ENCODE assay signal across 1 cellular context in the genomic region with DNA sequence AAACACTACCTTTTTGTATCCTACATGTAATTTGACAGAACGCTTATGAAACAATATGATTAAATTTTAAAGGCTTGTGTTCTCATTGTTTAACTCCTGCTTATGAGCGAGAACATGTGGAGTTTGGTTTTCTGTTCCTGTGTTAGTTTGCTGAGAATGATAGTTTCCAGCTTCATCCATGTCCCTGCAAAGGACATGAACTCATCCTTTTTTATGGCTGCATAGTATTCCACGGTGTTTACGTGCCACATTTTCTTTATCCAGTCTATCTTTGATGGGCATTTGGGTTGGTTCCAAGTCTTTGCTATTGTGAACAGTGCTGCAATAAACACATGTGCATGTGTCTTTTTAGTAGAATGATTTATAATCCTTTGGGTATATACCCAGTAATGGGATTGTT. TPM values are rescaled to one million over a fixed set of nuclear protein-coding genes. Genes with fewer than 3 reads are reported as not detected.
"Had no signal": no experiment of that assay in that cellular context is flagged by ENCODE, and none has a peak within 500 bp of the region (broad histone marks: within the 10 kb centered on the region; RNA-seq: fewer than 3 reads in every experiment).

No MANE protein-coding gene starts in this region.

RNA-seq across cellular contexts. Expression of gene CPED1, which starts 16.5 kb away (rescaled TPM):
- total RNA-seq: HT-29 had no signal
